In the genomic region with DNA sequence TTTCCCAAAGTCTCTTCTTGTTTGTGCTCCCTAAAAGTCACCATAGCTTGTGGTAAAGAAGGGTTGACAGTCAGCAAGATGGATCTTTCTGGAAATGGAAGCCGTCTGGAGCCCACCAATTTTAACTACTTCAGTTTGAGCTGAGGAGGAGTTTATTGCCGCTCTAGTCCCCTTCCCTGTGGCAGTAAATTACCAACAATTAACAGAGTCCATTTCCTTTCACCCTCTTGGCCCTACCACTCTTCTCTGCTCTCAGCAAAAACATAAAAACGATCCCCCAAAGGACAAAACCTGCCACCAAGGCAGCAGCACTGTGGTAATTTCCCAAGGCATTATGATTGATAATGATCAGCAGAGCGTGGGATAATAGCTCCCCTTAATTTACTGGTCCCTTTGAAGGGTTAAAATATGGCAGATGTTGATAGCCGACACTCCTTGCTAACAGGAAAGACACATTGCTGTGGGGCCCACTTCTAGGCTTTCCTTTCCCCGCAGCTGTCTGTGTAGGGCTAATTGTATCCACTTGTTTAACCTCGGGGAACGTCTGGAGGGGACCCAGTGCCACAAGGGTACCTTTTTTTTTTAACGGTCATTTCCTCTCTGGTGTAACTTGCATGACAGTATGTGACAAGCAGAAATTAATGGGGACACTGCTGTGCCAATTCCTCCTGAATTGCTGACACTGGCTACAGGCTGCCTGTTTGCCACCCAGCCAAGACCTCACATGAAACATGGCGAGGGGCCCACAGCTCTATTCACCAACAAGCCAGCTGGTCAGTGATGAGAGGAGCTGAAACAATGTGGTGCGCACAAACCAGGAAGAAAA, we compare ENCODE assay signal across 1 cellular context.
TF ChIP-seq lines count a peak whose summit lies in the region.

No MANE protein-coding gene starts in this region.

TF ChIP-seq in K562, 482 proteins besides CTCF, POLR2A, EP300 and RAD21 (continued from another document):
- peak; percentile 16; the same call in 1 of the 2 replicates for TF ChIP-seq ZNF592 (IDR thresholded peaks at IDR 0.05)
- peak; percentile 75 for TF ChIP-seq TCF3 (CRISPR knock-in tag; IDR thresholded peaks at IDR 0.05)
- no peak for TF ChIP-seq ZNF316 (IDR thresholded peaks at IDR 0.05)
- TF ChIP-seq, protein P1, sequence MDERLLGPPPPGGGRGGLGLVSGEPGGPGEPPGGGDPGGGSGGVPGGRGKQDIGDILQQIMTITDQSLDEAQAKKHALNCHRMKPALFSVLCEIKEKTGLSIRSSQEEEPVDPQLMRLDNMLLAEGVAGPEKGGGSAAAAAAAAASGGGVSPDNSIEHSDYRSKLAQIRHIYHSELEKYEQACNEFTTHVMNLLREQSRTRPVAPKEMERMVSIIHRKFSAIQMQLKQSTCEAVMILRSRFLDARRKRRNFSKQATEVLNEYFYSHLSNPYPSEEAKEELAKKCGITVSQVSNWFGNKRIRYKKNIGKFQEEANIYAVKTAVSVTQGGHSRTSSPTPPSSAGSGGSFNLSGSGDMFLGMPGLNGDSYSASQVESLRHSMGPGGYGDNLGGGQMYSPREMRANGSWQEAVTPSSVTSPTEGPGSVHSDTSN (CRISPR knock-in tag; IDR thresholded peaks at IDR 0.05; ENCODE audit: low read depth) = no peak
- TF ChIP-seq, protein P1 (tag; conservative IDR thresholded peaks at IDR 0.05; ENCODE audit: low read depth) = peak; percentile 61
- peak; percentile 64 for TF ChIP-seq EGR1 (conservative IDR thresholded peaks at IDR 0.05)
- no peak for TF ChIP-seq ZNF639 (CRISPR knock-in tag; conservative IDR thresholded peaks at IDR 0.05 in 1 of 2, IDR thresholded peaks at IDR 0.05 in 1 of 2)
- TF ChIP-seq MED1 (CRISPR knock-in tag; IDR thresholded peaks at IDR 0.05; ENCODE audit: borderline replicate concordance) = no peak
- TF ChIP-seq ZNF175 (CRISPR knock-in tag; IDR thresholded peaks at IDR 0.05; ENCODE audit: low read depth) = 0 out of 2 replicates have a peak, but pooled peaks have one; percentile 39
- peak; percentile 73; the same call in 1 of the 2 replicates for TF ChIP-seq TCF7 (IDR thresholded peaks at IDR 0.05; ENCODE audit: borderline replicate concordance)
- no peak for TF ChIP-seq PRMT5 (CRISPR knock-in tag; IDR thresholded peaks at IDR 0.05)
- no peak for TF ChIP-seq XRCC3 (IDR thresholded peaks at IDR 0.05)
- TF ChIP-seq GATA2 (CRISPR knock-in tag; IDR thresholded peaks at IDR 0.05) = peak; percentile 65
- TF ChIP-seq KDM4B (IDR thresholded peaks at IDR 0.05; ENCODE audit: borderline replicate concordance in 2 of 2, low read depth in 1 of 2) = no peak
- TF ChIP-seq STAT5A (IDR thresholded peaks at IDR 0.05; ENCODE audit: borderline replicate concordance, low read length) = peak; percentile 41; the same call in 1 of the 2 replicates
- peak; percentile 55; the same call in 1 of the 2 replicates for TF ChIP-seq TAL1 (IDR thresholded peaks at IDR 0.05)
- no peak for TF ChIP-seq SREBF2 (CRISPR knock-in tag; IDR thresholded peaks at IDR 0.05)
- peak; percentile 65 for TF ChIP-seq PML (IDR thresholded peaks at IDR 0.05; ENCODE audit: low read length)
- TF ChIP-seq ZBTB9 (CRISPR knock-in tag; IDR thresholded peaks at IDR 0.05) = no peak
- TF ChIP-seq E2F6 (IDR thresholded peaks at IDR 0.05; ENCODE audit: borderline replicate concordance in 1 of 2, extremely low read depth in 1 of 2, insufficient read depth in 1 of 2, insufficient read length in 1 of 2, low read depth in 1 of 2, low read length in 1 of 2, poor library complexity in 1 of 2, severe bottlenecking in 1 of 2) = peak in 1 of 2 experiments; percentile 12
- TF ChIP-seq SMARCA4 (IDR thresholded peaks at IDR 0.05) = 0 out of 2 replicates have a peak, but pooled peaks have one; percentile 43
- peak; percentile 49 for TF ChIP-seq SMAD4 (CRISPR knock-in tag; conservative IDR thresholded peaks at IDR 0.05)
- no peak for TF ChIP-seq TGIF2 (CRISPR knock-in tag; IDR thresholded peaks at IDR 0.05)
- no peak for TF ChIP-seq CCNT2 (IDR thresholded peaks at IDR 0.05; ENCODE audit: borderline replicate concordance, extremely low read depth, insufficient read length, low read depth, low read length)
- peak; percentile 7 for TF ChIP-seq DACH1 (IDR thresholded peaks at IDR 0.05; ENCODE audit: partially characterized antibody)
- TF ChIP-seq ZNF384 (IDR thresholded peaks at IDR 0.05; ENCODE audit: low read depth, low read length) = 0 out of 2 replicates have a peak, but pooled peaks have one; percentile 7
- no peak for TF ChIP-seq PREB (CRISPR knock-in tag; IDR thresholded peaks at IDR 0.05)
- peak; percentile 62; the same call in 1 of the 2 replicates for TF ChIP-seq POLR2AphosphoS5 (IDR thresholded peaks at IDR 0.05; ENCODE audit: control insufficient read depth, insufficient read depth, low read depth, low read length)
- TF ChIP-seq CBFA2T2 (conservative IDR thresholded peaks at IDR 0.05) = peak; percentile 64
- peak; percentile 73 for TF ChIP-seq SNIP1 (IDR thresholded peaks at IDR 0.05; ENCODE audit: low read depth)
- TF ChIP-seq, protein P2, sequence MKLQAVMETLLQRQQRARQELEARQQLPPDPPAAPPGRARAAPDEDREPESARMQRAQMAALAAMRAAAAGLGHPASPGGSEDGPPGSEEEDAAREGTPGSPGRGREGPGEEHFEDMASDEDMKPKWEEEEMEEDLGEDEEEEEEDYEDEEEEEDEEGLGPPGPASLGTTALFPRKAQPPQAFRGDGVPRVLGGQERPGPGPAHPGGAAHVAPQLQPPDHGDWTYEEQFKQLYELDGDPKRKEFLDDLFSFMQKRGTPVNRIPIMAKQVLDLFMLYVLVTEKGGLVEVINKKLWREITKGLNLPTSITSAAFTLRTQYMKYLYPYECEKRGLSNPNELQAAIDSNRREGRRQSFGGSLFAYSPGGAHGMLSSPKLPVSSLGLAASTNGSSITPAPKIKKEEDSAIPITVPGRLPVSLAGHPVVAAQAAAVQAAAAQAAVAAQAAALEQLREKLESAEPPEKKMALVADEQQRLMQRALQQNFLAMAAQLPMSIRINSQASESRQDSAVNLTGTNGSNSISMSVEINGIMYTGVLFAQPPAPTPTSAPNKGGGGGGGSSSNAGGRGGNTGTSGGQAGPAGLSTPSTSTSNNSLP (IDR thresholded peaks at IDR 0.05; ENCODE audit: borderline replicate concordance, low read depth, low read length) = no peak; the same call in 1 of the 2 replicates
- TF ChIP-seq NFIC (IDR thresholded peaks at IDR 0.05) = no peak
- TF ChIP-seq TEAD4 (IDR thresholded peaks at IDR 0.05; ENCODE audit: low read length) = peak; percentile 78
- no peak for TF ChIP-seq TEAD4 (CRISPR knock-in tag; IDR thresholded peaks at IDR 0.05; ENCODE audit: borderline replicate concordance)
- TF ChIP-seq CXXC5 (CRISPR knock-in tag; IDR thresholded peaks at IDR 0.05) = 0 out of 2 replicates have a peak, but pooled peaks have one; percentile 12
- TF ChIP-seq MAFG (tag; conservative IDR thresholded peaks at IDR 0.05) = no peak
- TF ChIP-seq, protein P3, sequence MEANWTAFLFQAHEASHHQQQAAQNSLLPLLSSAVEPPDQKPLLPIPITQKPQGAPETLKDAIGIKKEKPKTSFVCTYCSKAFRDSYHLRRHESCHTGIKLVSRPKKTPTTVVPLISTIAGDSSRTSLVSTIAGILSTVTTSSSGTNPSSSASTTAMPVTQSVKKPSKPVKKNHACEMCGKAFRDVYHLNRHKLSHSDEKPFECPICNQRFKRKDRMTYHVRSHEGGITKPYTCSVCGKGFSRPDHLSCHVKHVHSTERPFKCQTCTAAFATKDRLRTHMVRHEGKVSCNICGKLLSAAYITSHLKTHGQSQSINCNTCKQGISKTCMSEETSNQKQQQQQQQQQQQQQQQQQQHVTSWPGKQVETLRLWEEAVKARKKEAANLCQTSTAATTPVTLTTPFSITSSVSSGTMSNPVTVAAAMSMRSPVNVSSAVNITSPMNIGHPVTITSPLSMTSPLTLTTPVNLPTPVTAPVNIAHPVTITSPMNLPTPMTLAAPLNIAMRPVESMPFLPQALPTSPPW (CRISPR knock-in tag; IDR thresholded peaks at IDR 0.05) = peak; percentile 33; the same call in 1 of the 2 replicates
- no peak for TF ChIP-seq FOXK2 (conservative IDR thresholded peaks at IDR 0.05 in 1 of 2, IDR thresholded peaks at IDR 0.05 in 1 of 2; ENCODE audit: low read depth in 2 of 2)
- TF ChIP-seq LEF1 (IDR thresholded peaks at IDR 0.05) = peak; percentile 68; the same call in 1 of the 2 replicates
- no peak for TF ChIP-seq ZFPM2 (CRISPR knock-in tag; IDR thresholded peaks at IDR 0.05)
